ENCODE assay signal across 1 cellular context in the genomic region with DNA sequence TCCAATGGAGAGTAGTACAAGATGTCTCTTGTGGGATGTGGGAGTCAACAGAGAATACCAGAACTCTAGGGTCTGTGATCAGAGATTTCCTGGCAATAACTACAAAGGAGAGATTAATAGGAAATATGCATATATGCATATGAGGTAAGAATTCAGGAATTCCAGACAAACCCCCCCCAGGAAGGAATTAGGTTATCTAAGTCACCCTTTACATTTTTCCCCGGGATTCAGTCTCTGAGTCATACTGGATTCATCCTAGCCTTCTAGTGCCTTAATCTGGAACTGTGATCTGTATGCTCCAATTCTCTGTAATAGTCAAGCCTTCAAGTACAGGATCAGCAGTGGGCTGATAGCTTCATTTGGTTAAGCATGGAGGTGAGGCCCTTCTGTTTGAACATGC.
TF ChIP-seq lines count a peak whose summit lies in the region.

No MANE protein-coding gene starts in this region.

TF ChIP-seq in H1, 55 proteins besides CTCF, POLR2A, EP300 and RAD21:
- TF ChIP-seq FOSL1 (IDR thresholded peaks at IDR 0.05; ENCODE audit: insufficient read depth, low read depth, low read length) (no peak), JUND (IDR thresholded peaks at IDR 0.05; ENCODE audit: low read length) (no peak), PHF8 (conservative IDR thresholded peaks at IDR 0.05; ENCODE audit: low read depth, low read length) (no peak), SP2 (IDR thresholded peaks at IDR 0.05; ENCODE audit: low read length) (no peak), BCL11A (IDR thresholded peaks at IDR 0.05; ENCODE audit: low read depth in 2 of 2, low read length in 2 of 2) (no peak)
